ENCODE assay signal across 9 cellular contexts in the genomic region with DNA sequence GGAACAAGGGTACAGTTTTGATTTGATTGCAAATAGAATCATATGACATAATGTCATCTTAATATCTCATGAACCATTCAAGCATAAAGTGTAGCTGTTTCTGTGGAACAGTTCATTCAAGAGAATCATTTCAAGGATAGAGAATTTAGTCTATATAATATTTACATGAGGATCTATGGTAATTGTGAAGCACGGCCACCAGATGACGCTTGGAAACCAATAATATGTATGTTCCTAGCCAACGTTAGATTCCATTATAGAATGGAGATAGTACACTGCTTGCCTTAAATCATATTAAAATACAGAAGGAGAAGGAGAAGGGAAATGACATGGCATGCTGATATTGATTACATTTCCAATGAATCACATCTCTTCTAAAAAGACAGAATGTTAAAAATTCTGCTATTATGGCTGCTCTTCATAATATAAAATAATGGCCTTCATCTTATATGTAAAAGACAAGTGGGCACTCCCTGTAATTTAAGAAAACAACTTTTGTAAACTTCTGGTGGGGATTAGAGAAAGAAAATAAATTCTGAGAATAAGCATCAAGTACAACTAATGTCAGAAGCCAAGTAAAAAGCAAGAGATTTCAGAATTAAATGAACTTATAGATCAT.
DNase-seq lines count a peak whose midpoint lies in the region; ATAC-seq, FAIRE-seq and TF ChIP-seq lines count a peak whose summit lies in the region.
"Had no signal": no experiment of that assay in that cellular context is flagged by ENCODE, and none has a peak within 500 bp of the region (broad histone marks: within the 10 kb centered on the region; RNA-seq: fewer than 3 reads in every experiment).

No MANE protein-coding gene starts in this region.

- 21 to 35% (median 25%) methylated on average over 3 of the region's 3 CpGs for WGBS in small intestine, 3 donors

- no peaks in the 10 kb centered on the region for H3K36me3 ChIP-seq in small intestine (ENCODE audit: control insufficient read depth in 2 of 2, insufficient read depth in 2 of 2, low read length in 2 of 2)

- no peak overlapping the region for H3K27ac ChIP-seq in small intestine (ENCODE audit: low read depth in 1 of 2, low read length in 1 of 2)
- H3K27ac ChIP-seq: SJSA1 had no signal

- H3K4me3 ChIP-seq in cardiac fibroblast (replicated peaks in 1 of 2; ENCODE audit: low read depth in 2 of 2, low read length in 2 of 2) (no peak overlapping the region), small intestine (ENCODE audit: low read depth in 1 of 2, low read length in 2 of 2) (no peak overlapping the region)
- H3K4me3 ChIP-seq: SJSA1 had no signal

- DNase-seq in NCI-H446 (lab: John Stamatoyannopoulos, UW) (peak; percentile 15 to 53), NCI-H446 treated with DMSO at 0.1 percent for 48 hours (lab: John Stamatoyannopoulos, UW) (no peak), NCI-H2171 treated with DMSO at 0.1 percent for 48 hours (lab: John Stamatoyannopoulos, UW) (peak; percentile 76), cardiac fibroblast (ENCODE audit: low read depth in 2 of 2) (peak; percentile 58 to 63), small intestine (peak; percentile 14)
- no peak for DNase-seq in activated CD4-positive, alpha-beta T cell treated with anti-CD3 and anti-CD28 coated beads, Interleukin-2, amount 50 U/mL, for 1 hour

- H3K9me3 ChIP-seq in small intestine (ENCODE audit: control insufficient read depth, low read depth), result no peaks in the 10 kb centered on the region
- H3K9me3 ChIP-seq: SJSA1 had no signal

- ATAC-seq in HG02588 (IDR thresholded peaks at IDR 0.05; ENCODE audit: unreplicated experiment) (no peak), HG02973 (IDR thresholded peaks at IDR 0.05; ENCODE audit: unreplicated experiment) (no peak)

- H3K27me3 ChIP-seq in small intestine (ENCODE audit: control insufficient read depth in 2 of 2, insufficient read depth in 2 of 2, low read length in 2 of 2), result no peaks in the 10 kb centered on the region
- H3K27me3 ChIP-seq: SJSA1 had no signal

- peak; percentile 42 for TF ChIP-seq CTCF in cardiac fibroblast (IDR thresholded peaks at IDR 0.05; ENCODE audit: low read depth, low read length)

- FAIRE-seq in small intestine (lab: Jason Lieb, UNC), result no peak

- H3K4me1 ChIP-seq in small intestine (ENCODE audit: control insufficient read depth in 2 of 2, insufficient read depth in 1 of 2, low read depth in 1 of 2, low read length in 1 of 2), result no peaks in the 10 kb centered on the region

Comparison
In these comparisons a context has a peak if more than half of its experiments do, and no peak if none do; other contexts are left out.
1. DNase-seq: peak in NCI-H446 (2 of 2), NCI-H2171 treated with DMSO at 0.1 percent for 48 hours (single experiment), cardiac fibroblast (2 of 2) and small intestine (single experiment); none in NCI-H446 treated with DMSO at 0.1 percent for 48 hours (single experiment) and activated CD4-positive, alpha-beta T cell treated with anti-CD3 and anti-CD28 coated beads, Interleukin-2, amount 50 U/mL, for 1 hour (single experiment).